12 cellular contexts compared by ENCODE assay signal in genomic region chrX:85544609-85545008, GRCh38.
DNase-seq lines count a peak whose midpoint lies in the region; ATAC-seq and TF ChIP-seq lines count a peak whose summit lies in the region.
"Had no signal": no experiment of that assay in that cellular context is flagged by ENCODE, and none has a peak within 500 bp of the region (broad histone marks: within the 10 kb centered on the region; RNA-seq: fewer than 3 reads in every experiment).

No MANE protein-coding gene starts in this region.

- H3K27ac ChIP-seq in SK-N-SH (ENCODE audit: low read depth in 2 of 2, low read length in 1 of 2), result no peak overlapping the region
- H3K27ac ChIP-seq in Peyer's patch, result no peak overlapping the region
- H3K27ac ChIP-seq in thoracic aorta, result no peak overlapping the region
- H3K27ac ChIP-seq: vagina had no signal

- no peak overlapping the region for H3K27ac Mint-ChIP-seq in activated CD4-positive, alpha-beta T cell treated with anti-CD3 and anti-CD28 coated beads, Interleukin-2, amount 10 ng/mL, durations not matched to agents 7 days and 5 days
- H3K27ac Mint-ChIP-seq: activated naive CD4-positive, alpha-beta T cell treated with anti-CD3 and anti-CD28 coated beads, Interleukin-2, amount 50 U/mL, for 72 hours; CD4-positive, CD25-positive, alpha-beta regulatory T cell had no signal

- no peak overlapping the region for H3K4me2 ChIP-seq in SK-N-SH

- no peaks in the 10 kb centered on the region for H3F3A ChIP-seq in SK-N-SH (replicated peaks; ENCODE audit: insufficient read depth)

- H3K4me3 ChIP-seq in SK-N-SH (ENCODE audit: low read depth in 2 of 2, low read length in 1 of 2) (peak overlapping the region in 1 of 2 experiments; percentile 4; a peak in 1 of 4 replicates), Peyer's patch (no peak overlapping the region), fibroblast of pulmonary artery (replicated peaks; ENCODE audit: low read depth, low read length) (no peak overlapping the region), thoracic aorta (peak overlapping the region; percentile 56)
- H3K4me3 ChIP-seq: vagina had no signal

- no peaks in the 10 kb centered on the region for H3K36me3 ChIP-seq in SK-N-SH (replicated peaks in 1 of 2; ENCODE audit: control insufficient read depth in 1 of 2, insufficient read depth in 2 of 2, low read length in 1 of 2)
- H3K36me3 ChIP-seq in Peyer's patch, result no peaks in the 10 kb centered on the region
- no peaks in the 10 kb centered on the region for H3K36me3 ChIP-seq in thoracic aorta
- H3K36me3 ChIP-seq: vagina had no signal

- ATAC-seq in SK-N-SH treated with all-trans-retinoic acid at 6 μM for 48 hours, result no peak
- no peak for ATAC-seq in thoracic aorta (ENCODE audit: insufficient number of reproducible peaks, low FRiP score, low read depth)
- ATAC-seq in HG03097 (IDR thresholded peaks at IDR 0.05; ENCODE audit: low FRiP score, unreplicated experiment), result no peak
- ATAC-seq: activated naive CD4-positive, alpha-beta T cell treated with anti-CD3 and anti-CD28 coated beads, Interleukin-2, amount 50 U/mL, for 72 hours had no signal

- H3K9me3 ChIP-seq in SK-N-SH, result no peaks in the 10 kb centered on the region
- no peaks in the 10 kb centered on the region for H3K9me3 ChIP-seq in Peyer's patch
- H3K9me3 ChIP-seq in thoracic aorta, result no peaks in the 10 kb centered on the region
- H3K9me3 ChIP-seq: vagina had no signal

- no peak overlapping the region for H3K4me3 Mint-ChIP-seq in activated CD4-positive, alpha-beta T cell treated with anti-CD3 and anti-CD28 coated beads, Interleukin-2, amount 10 ng/mL, durations not matched to agents 7 days and 5 days
- H3K4me3 Mint-ChIP-seq: CD4-positive, CD25-positive, alpha-beta regulatory T cell; naive B cell had no signal

- H3K9me3 Mint-ChIP-seq in activated CD4-positive, alpha-beta T cell treated with anti-CD3 and anti-CD28 coated beads, Interleukin-2, amount 10 ng/mL, durations not matched to agents 7 days and 5 days, result no peaks in the 10 kb centered on the region
- H3K9me3 Mint-ChIP-seq: activated naive CD4-positive, alpha-beta T cell treated with anti-CD3 and anti-CD28 coated beads, Interleukin-2, amount 50 U/mL, for 72 hours; naive B cell had no signal

- H3K27me3 Mint-ChIP-seq in activated CD4-positive, alpha-beta T cell treated with anti-CD3 and anti-CD28 coated beads, Interleukin-2, amount 10 ng/mL, durations not matched to agents 7 days and 5 days, result no peaks in the 10 kb centered on the region
- H3K27me3 Mint-ChIP-seq: CD4-positive, CD25-positive, alpha-beta regulatory T cell; naive B cell had no signal

- no peak for TF ChIP-seq EP300 in SK-N-SH (IDR thresholded peaks at IDR 0.05; ENCODE audit: borderline replicate concordance in 1 of 2, low read depth in 1 of 2, low read length in 1 of 2)

- no peaks in the 10 kb centered on the region for H3K79me2 ChIP-seq in SK-N-SH (ENCODE audit: insufficient read depth)

- peak overlapping the region; percentile 55 for H2AFZ ChIP-seq in SK-N-SH (ENCODE audit: low read depth)

- H3K4me1 Mint-ChIP-seq in activated CD4-positive, alpha-beta T cell treated with anti-CD3 and anti-CD28 coated beads, Interleukin-2, amount 10 ng/mL, durations not matched to agents 7 days and 5 days, result no peaks in the 10 kb centered on the region
- H3K4me1 Mint-ChIP-seq: CD4-positive, CD25-positive, alpha-beta regulatory T cell; naive B cell had no signal

- WGBS in SK-N-SH (ENCODE audit: low lambda C conversion rate), result 1% methylated on average over 4 of the region's 4 CpGs

- H3K9me2 ChIP-seq in SK-N-SH, result no peaks in the 10 kb centered on the region

- no peak for TF ChIP-seq POLR2A in Peyer's patch (IDR thresholded peaks at IDR 0.05)

- H4K20me1 ChIP-seq in SK-N-SH (ENCODE audit: insufficient read depth), result no peaks in the 10 kb centered on the region

- no peaks in the 10 kb centered on the region for H3K36me3 Mint-ChIP-seq in activated CD4-positive, alpha-beta T cell treated with anti-CD3 and anti-CD28 coated beads, Interleukin-2, amount 10 ng/mL, durations not matched to agents 7 days and 5 days (ENCODE audit: low read depth)
- H3K36me3 Mint-ChIP-seq: activated naive CD4-positive, alpha-beta T cell treated with anti-CD3 and anti-CD28 coated beads, Interleukin-2, amount 50 U/mL, for 72 hours; CD4-positive, CD25-positive, alpha-beta regulatory T cell; naive B cell had no signal

- POLR2A ChIA-PET in SK-N-SH (lab: Yijun Ruan, JAX), result no interaction called here
- POLR2A ChIA-PET in activated CD4-positive, alpha-beta T cell treated with anti-CD3 and anti-CD28 coated beads, Interleukin-2, amount 10 ng/mL, durations not matched to agents 7 days and 5 days (lab: Charles Lee), result no interaction called here

- DNase-seq in SK-N-SH (no peak), Peyer's patch (no peak), fibroblast of pulmonary artery (ENCODE audit: low read depth) (peak; percentile 4), thoracic aorta (ENCODE audit: low spot score) (no peak), SW480 (ENCODE audit: low spot score) (no peak)
- DNase-seq in activated CD4-positive, alpha-beta T cell treated with anti-CD3 and anti-CD28 coated beads, Interleukin-2, amount 10 ng/mL, durations not matched to agents 7 days and 5 days, result no peak
- DNase-seq: naive B cell had no signal

- H3K27me3 ChIP-seq in SK-N-SH (ENCODE audit: insufficient read depth), result no peaks in the 10 kb centered on the region
- no peaks in the 10 kb centered on the region for H3K27me3 ChIP-seq in Peyer's patch
- H3K27me3 ChIP-seq in thoracic aorta (replicated peaks; ENCODE audit: insufficient read depth), result no peaks in the 10 kb centered on the region
- H3K27me3 ChIP-seq: vagina had no signal

- no peak overlapping the region for H3K9ac ChIP-seq in SK-N-SH

- TF ChIP-seq CTCF in SK-N-SH (IDR thresholded peaks at IDR 0.05), result peak; percentile 62
- TF ChIP-seq CTCF in Peyer's patch (IDR thresholded peaks at IDR 0.05), result peak in 4 of 6 experiments; percentile 28 to 47 (median 37)
- peak; percentile 26 for TF ChIP-seq CTCF in fibroblast of pulmonary artery (IDR thresholded peaks at IDR 0.05; ENCODE audit: low read length, missing control alignments)
- peak; percentile 22 for TF ChIP-seq CTCF in thoracic aorta (IDR thresholded peaks at IDR 0.05)

- CTCF ChIA-PET in SK-N-SH (lab: Yijun Ruan, JAX), result interaction anchor here (0.7 to 2.5 kb wide), 4 partner anchors 17 to 439 kb away, joined by 3 to 20 read pairs (median 4); no protein-coding TSS in a partner anchor
- CTCF ChIA-PET in activated CD4-positive, alpha-beta T cell treated with anti-CD3 and anti-CD28 coated beads, Interleukin-2, amount 10 ng/mL, durations not matched to agents 7 days and 5 days (lab: Charles Lee), result interaction anchor here (1.3 kb wide), 1 partner anchor 151 kb away, joined by 3 read pairs; no protein-coding TSS in a partner anchor

- no peaks in the 10 kb centered on the region for H3K4me1 ChIP-seq in SK-N-SH (ENCODE audit: control insufficient read depth in 1 of 2, insufficient read depth in 2 of 2, low read depth in 1 of 2, low read length in 1 of 2)
- no peaks in the 10 kb centered on the region for H3K4me1 ChIP-seq in Peyer's patch
- H3K4me1 ChIP-seq in thoracic aorta (ENCODE audit: control insufficient read depth in 1 of 2, low read depth in 2 of 2), result no peaks in the 10 kb centered on the region
- H3K4me1 ChIP-seq: vagina had no signal

- TF ChIP-seq RAD21 in SK-N-SH (IDR thresholded peaks at IDR 0.05; ENCODE audit: low read length), result peak; percentile 47; the same call in 1 of the 2 replicates

TF ChIP-seq in SK-N-SH, 30 proteins besides CTCF, POLR2A, EP300 and RAD21:
- TF ChIP-seq MEF2A (IDR thresholded peaks at IDR 0.05; ENCODE audit: borderline replicate concordance, low read depth), result no peak
- no peak; the same call in 1 of the 2 replicates for TF ChIP-seq SMC3 (IDR thresholded peaks at IDR 0.05; ENCODE audit: low read depth, low read length)
- TF ChIP-seq JUND (IDR thresholded peaks at IDR 0.05), result no peak
- no peak for TF ChIP-seq FOSL2 (IDR thresholded peaks at IDR 0.05; ENCODE audit: borderline replicate concordance, low read depth)
- TF ChIP-seq TEAD4 (IDR thresholded peaks at IDR 0.05; ENCODE audit: borderline replicate concordance, insufficient read depth), result no peak
- no peak for TF ChIP-seq POLR2AphosphoS5 (IDR thresholded peaks at IDR 0.05; ENCODE audit: low read depth, low read length)
- no peak for TF ChIP-seq RCOR1 (IDR thresholded peaks at IDR 0.05; ENCODE audit: low read length)
- no peak for TF ChIP-seq RXRA (IDR thresholded peaks at IDR 0.05; ENCODE audit: borderline replicate concordance, low read depth)
- TF ChIP-seq NFIC (IDR thresholded peaks at IDR 0.05; ENCODE audit: borderline replicate concordance), result no peak
- no peak for TF ChIP-seq SIN3A (IDR thresholded peaks at IDR 0.05; ENCODE audit: borderline replicate concordance, low read depth, low read length)
TF ChIP-seq in SK-N-SH: peak in this region for 0.

TF ChIP-seq in SK-N-SH treated with all-trans-retinoic acid at 6 μM for 48 hours, 23 proteins besides CTCF, POLR2A, EP300 and RAD21 (continues in another document):
- TF ChIP-seq SNAI2 (CRISPR knock-in tag; IDR thresholded peaks at IDR 0.05) (no peak), ARNTL (CRISPR knock-in tag; IDR thresholded peaks at IDR 0.05; ENCODE audit: borderline replicate concordance, low read depth) (no peak), ZFP3 (CRISPR knock-in tag; IDR thresholded peaks at IDR 0.05) (no peak), CSDC2 (CRISPR knock-in tag; IDR thresholded peaks at IDR 0.05) (no peak), BACH2 (CRISPR knock-in tag; IDR thresholded peaks at IDR 0.05; ENCODE audit: borderline replicate concordance) (no peak), GLIS3 (CRISPR knock-in tag; IDR thresholded peaks at IDR 0.05) (no peak)
- TF ChIP-seq, protein P1, sequence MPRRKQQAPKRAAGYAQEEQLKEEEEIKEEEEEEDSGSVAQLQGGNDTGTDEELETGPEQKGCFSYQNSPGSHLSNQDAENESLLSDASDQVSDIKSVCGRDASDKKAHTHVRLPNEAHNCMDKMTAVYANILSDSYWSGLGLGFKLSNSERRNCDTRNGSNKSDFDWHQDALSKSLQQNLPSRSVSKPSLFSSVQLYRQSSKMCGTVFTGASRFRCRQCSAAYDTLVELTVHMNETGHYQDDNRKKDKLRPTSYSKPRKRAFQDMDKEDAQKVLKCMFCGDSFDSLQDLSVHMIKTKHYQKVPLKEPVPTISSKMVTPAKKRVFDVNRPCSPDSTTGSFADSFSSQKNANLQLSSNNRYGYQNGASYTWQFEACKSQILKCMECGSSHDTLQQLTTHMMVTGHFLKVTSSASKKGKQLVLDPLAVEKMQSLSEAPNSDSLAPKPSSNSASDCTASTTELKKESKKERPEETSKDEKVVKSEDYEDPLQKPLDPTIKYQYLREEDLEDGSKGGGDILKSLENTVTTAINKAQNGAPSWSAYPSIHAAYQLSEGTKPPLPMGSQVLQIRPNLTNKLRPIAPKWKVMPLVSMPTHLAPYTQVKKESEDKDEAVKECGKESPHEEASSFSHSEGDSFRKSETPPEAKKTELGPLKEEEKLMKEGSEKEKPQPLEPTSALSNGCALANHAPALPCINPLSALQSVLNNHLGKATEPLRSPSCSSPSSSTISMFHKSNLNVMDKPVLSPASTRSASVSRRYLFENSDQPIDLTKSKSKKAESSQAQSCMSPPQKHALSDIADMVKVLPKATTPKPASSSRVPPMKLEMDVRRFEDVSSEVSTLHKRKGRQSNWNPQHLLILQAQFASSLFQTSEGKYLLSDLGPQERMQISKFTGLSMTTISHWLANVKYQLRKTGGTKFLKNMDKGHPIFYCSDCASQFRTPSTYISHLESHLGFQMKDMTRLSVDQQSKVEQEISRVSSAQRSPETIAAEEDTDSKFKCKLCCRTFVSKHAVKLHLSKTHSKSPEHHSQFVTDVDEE (CRISPR knock-in tag; IDR thresholded peaks at IDR 0.05), result no peak
